ENCODE assay signal across 8 cellular contexts in genomic region chr12:6326316-6326959, GRCh38. TPM values are rescaled to one million over a fixed set of nuclear protein-coding genes. Genes with fewer than 3 reads are reported as not detected.
DNase-seq lines count a peak whose midpoint lies in the region; ATAC-seq and TF ChIP-seq lines count a peak whose summit lies in the region.

No MANE protein-coding gene starts in this region.

- in situ Hi-C loops in ACHN (cut with HindIII; ENCODE audit: low pct_ligation_motif_present, low pct_unique_long_range_greater_than_20kb, low sequenced_read_pairs) (no loop called here), GM13977 (cut with MboI; ENCODE audit: low pct_unique_long_range_greater_than_20kb, low sequenced_read_pairs, unreplicated experiment) (no loop called here)

- peaks cover 28% of the 10 kb centered on the region for H3K36me3 ChIP-seq in rectal smooth muscle tissue (ENCODE audit: control insufficient read depth, insufficient read depth, low read length)

- peaks cover 35% of the 10 kb centered on the region for H3K4me1 Mint-ChIP-seq in T-helper 17 cell

- peak overlapping the region; percentile 69 for H3K27ac Mint-ChIP-seq in T-helper 17 cell

- peak; percentile 27 for TF ChIP-seq CTCF in GM13977 (IDR thresholded peaks at IDR 0.05; ENCODE audit: extremely low read depth, insufficient read depth, missing control alignments)

- peaks cover 3% of the 10 kb centered on the region for H3K36me3 Mint-ChIP-seq in T-helper 17 cell (ENCODE audit: low read depth)

- no peak overlapping the region for H3K4me3 Mint-ChIP-seq in T-helper 17 cell

- H3K9me3 ChIP-seq in T-helper 17 cell (ENCODE audit: control insufficient read depth, low read length, poor library complexity, severe bottlenecking) = no peaks in the 10 kb centered on the region

- H3K27me3 Mint-ChIP-seq in T-helper 17 cell = no peaks in the 10 kb centered on the region

- no peaks in the 10 kb centered on the region for H3K27me3 ChIP-seq in rectal smooth muscle tissue (ENCODE audit: control insufficient read depth, insufficient read depth, low read length)

- DNase-seq in ACHN (peak; percentile 64), GM13977 (ENCODE audit: low spot score) (peak; percentile 82), T-helper 17 cell (no peak), glomerular visceral epithelial cell (ENCODE audit: extremely low spot score) (peak; percentile 41), T-helper 9 cell (no peak), NCI-H1694 treated with DMSO at 0.1 percent for 48 hours (lab: John Stamatoyannopoulos, UW) (no peak)

- peak overlapping the region; percentile 69 for H3K27ac ChIP-seq in rectal smooth muscle tissue (ENCODE audit: low read depth, low read length)

- H3K4me1 ChIP-seq in rectal smooth muscle tissue (ENCODE audit: control insufficient read depth, insufficient read depth, low read length) = peaks cover 18% of the 10 kb centered on the region

- H3K9ac ChIP-seq in rectal smooth muscle tissue (ENCODE audit: low read length) = peak overlapping the region; percentile 24

- ATAC-seq in T-helper 17 cell (no peak), GM21619 (IDR thresholded peaks at IDR 0.05; ENCODE audit: unreplicated experiment) (no peak)

- peak overlapping the region; percentile 38 for H3K4me3 ChIP-seq in rectal smooth muscle tissue (ENCODE audit: low read length)

RNA-seq across cellular contexts. Expression of gene TNFRSF1A, which starts 15.4 kb away (rescaled TPM):
- total RNA-seq in T-helper 17 cell = 10 to 100 TPM; 22.4 to 23.0 TPM

RNA-seq across cellular contexts. Expression of gene PLEKHG6, which starts 16.0 kb away (rescaled TPM):
- total RNA-seq in T-helper 17 cell = not detected

RNA-seq across cellular contexts. Expression of gene SCNN1A, which starts 48.9 kb away (rescaled TPM):
- total RNA-seq in T-helper 17 cell = 1 to 10 TPM; 2.1 to 2.8 TPM

RNA-seq across cellular contexts. Expression of gene LTBR, which starts 57.5 kb away (rescaled TPM):
- total RNA-seq in T-helper 17 cell = 1 to 10 TPM in 1 of 2 donors, under 1 TPM in 1; 0.47 to 1.4 TPM

Comparison
In these comparisons a context has a peak if more than half of its experiments do, and no peak if none do; other contexts are left out.
1. DNase-seq: peak in ACHN (single experiment), GM13977 (single experiment) and glomerular visceral epithelial cell (single experiment); none in T-helper 17 cell (0 of 3), T-helper 9 cell (single experiment) and NCI-H1694 treated with DMSO at 0.1 percent for 48 hours (single experiment).